8 cellular contexts compared by ENCODE assay signal in the genomic region with DNA sequence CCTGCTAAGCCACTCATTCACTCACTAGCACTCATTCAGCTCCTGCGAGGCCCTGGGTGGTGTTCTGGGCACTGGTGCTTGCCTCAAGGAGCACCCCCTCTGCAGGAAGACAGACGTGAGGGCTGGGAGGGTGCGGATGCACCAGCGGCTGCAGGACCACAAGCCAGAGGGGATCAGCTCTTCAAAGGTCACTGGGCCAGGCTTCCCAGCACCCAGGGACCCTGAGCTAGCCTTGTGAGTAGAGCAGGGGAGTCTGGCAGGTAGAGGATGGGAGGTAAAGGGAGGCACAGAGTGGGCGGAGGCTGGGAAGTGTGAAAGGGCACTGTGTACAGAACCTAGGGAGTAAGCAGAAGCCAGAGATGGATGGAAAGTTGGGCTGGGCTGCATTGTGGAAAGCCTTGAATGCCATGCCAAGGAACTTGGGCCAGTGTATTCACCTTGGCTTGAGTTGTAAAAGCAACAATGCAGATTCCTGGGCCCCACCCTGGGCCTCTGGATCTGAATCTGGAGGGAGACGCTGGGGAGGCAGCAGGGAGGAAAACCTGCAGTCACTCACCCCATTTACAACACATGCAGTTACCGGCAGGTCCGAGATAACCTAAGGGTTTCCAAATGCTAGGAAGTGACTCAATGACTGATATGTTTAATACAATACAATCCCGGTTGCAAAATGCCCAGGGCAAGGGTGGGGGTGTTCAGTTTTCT. TPM values are rescaled to one million over a fixed set of nuclear protein-coding genes. Genes with fewer than 3 reads are reported as not detected.
DNase-seq lines count a peak whose midpoint lies in the region; ATAC-seq lines count a peak whose summit lies in the region.

No MANE protein-coding gene starts in this region.

- peaks cover 59% of the 10 kb centered on the region for H3K4me1 ChIP-seq in muscle layer of colon (ENCODE audit: insufficient read depth, low read length)
- H3K4me1 ChIP-seq in thymus (ENCODE audit: control insufficient read depth, insufficient read depth, low read length), result peaks cover 11% of the 10 kb centered on the region

- H3K36me3 ChIP-seq in muscle layer of colon (ENCODE audit: insufficient read depth, low read length), result no peaks in the 10 kb centered on the region
- no peaks in the 10 kb centered on the region for H3K36me3 ChIP-seq in thymus (ENCODE audit: control insufficient read depth, insufficient read depth)

- H3K4me3 ChIP-seq in muscle layer of colon (ENCODE audit: low read depth in 1 of 2, low read length in 2 of 2), result peak overlapping the region; percentile 39 to 76
- no peak overlapping the region for H3K4me3 ChIP-seq in thymus (ENCODE audit: low read length)

- WGBS in thymus, result 82% methylated on average over 9 of the region's 9 CpGs

- DNase-seq in HS-5 (ENCODE audit: low read depth) (peak; percentile 56), pons (ENCODE audit: low spot score) (no peak)
- peak; percentile 40 to 44 for DNase-seq in activated CD4-positive, alpha-beta T cell treated with anti-CD3 and anti-CD28 coated beads for 4 hours
- peak; percentile 38 for DNase-seq in effector CD4-positive, alpha-beta T cell

- H3K27ac ChIP-seq in muscle layer of colon (ENCODE audit: low read depth, low read length) (peak overlapping the region; percentile 98), thymus (ENCODE audit: low read depth) (peak overlapping the region; percentile 66)

- peak overlapping the region; percentile 82 for H3K9ac ChIP-seq in muscle layer of colon (ENCODE audit: low read length)

- no peak for ATAC-seq in HG03442 (IDR thresholded peaks at IDR 0.05; ENCODE audit: unreplicated experiment)
- ATAC-seq in GM19351 (IDR thresholded peaks at IDR 0.05; ENCODE audit: unreplicated experiment), result no peak

- H3K9me3 ChIP-seq in muscle layer of colon (ENCODE audit: low read length), result no peaks in the 10 kb centered on the region
- no peaks in the 10 kb centered on the region for H3K9me3 ChIP-seq in thymus (ENCODE audit: control insufficient read depth)

- H3K27me3 ChIP-seq in muscle layer of colon (ENCODE audit: control insufficient read depth in 1 of 2, insufficient read depth in 2 of 2, low read length in 2 of 2), result no peaks in the 10 kb centered on the region
- H3K27me3 ChIP-seq in thymus (ENCODE audit: control insufficient read depth, insufficient read depth), result peaks cover 18% of the 10 kb centered on the region

RNA-seq across cellular contexts. Expression of a gene that starts 1.7 kb away (rescaled TPM):
- 36.8 TPM for polyA plus RNA-seq in thymus

RNA-seq across cellular contexts. Expression of a gene that starts 46.9 kb away (rescaled TPM):
- polyA plus RNA-seq in thymus, result 69.5 TPM
